ENCODE assay signal across 2 cellular contexts in genomic region chr15:52128568-52128967, GRCh38.
TF ChIP-seq lines count a peak whose summit lies in the region.

No MANE protein-coding gene starts in this region.

TF ChIP-seq in HepG2, 621 proteins besides CTCF, POLR2A, EP300 and RAD21:
- no peak for TF ChIP-seq ZFP41 (CRISPR knock-in tag; IDR thresholded peaks at IDR 0.05; ENCODE audit: borderline replicate concordance)
- TF ChIP-seq LCORL (IDR thresholded peaks at IDR 0.05): peak; percentile 98
- TF ChIP-seq LCORL (CRISPR knock-in tag; IDR thresholded peaks at IDR 0.05): no peak

TF ChIP-seq in GM12878, 131 proteins besides CTCF, POLR2A, EP300 and RAD21:
- TF ChIP-seq POLR2AphosphoS5 (IDR thresholded peaks at IDR 0.05; ENCODE audit: low read length) (no peak), NFYA (IDR thresholded peaks at IDR 0.05; ENCODE audit: borderline replicate concordance, low read depth, low read length) (no peak), SMAD1 (IDR thresholded peaks at IDR 0.05; ENCODE audit: low read depth, partially characterized antibody) (peak; percentile 83), SIX5 (IDR thresholded peaks at IDR 0.05; ENCODE audit: low read depth, low read length, severe bottlenecking) (no peak), CREM (IDR thresholded peaks at IDR 0.05; ENCODE audit: low read depth) (no peak), E2F8 (IDR thresholded peaks at IDR 0.05; ENCODE audit: low read depth, partially characterized antibody) (no peak)
